23 cellular contexts compared by ENCODE assay signal in genomic region chr13:44230071-44230470, GRCh38.
"Had no signal": no experiment of that assay in that cellular context is flagged by ENCODE, and none has a peak within 500 bp of the region (broad histone marks: within the 10 kb centered on the region; RNA-seq: fewer than 3 reads in every experiment).

No MANE protein-coding gene starts in this region.

- H3K79me2 ChIP-seq: parathyroid adenoma had no signal

- H3K36me3 ChIP-seq: adrenal gland, ascending aorta, esophagus muscularis mucosa, gastroesophageal sphincter, right atrium auricular region, thoracic aorta, uterus had no signal

- DNase-seq: activated CD4-positive, alpha-beta T cell treated with anti-CD3 and anti-CD28 coated beads for 36 hours; activated CD4-positive, CD25-positive, alpha-beta regulatory T cell; activated CD8-positive, alpha-beta T cell treated with anti-CD3 and anti-CD28 coated beads, Interleukin-2, amount 10 ng/mL, durations not matched to agents 7 days and 5 days; activated effector memory CD4-positive, alpha-beta T cell treated with Interleukin-2 at 50 U/mL for 16 hours; activated naive CD4-positive, alpha-beta T cell treated with Interleukin-2 at 50 U/mL for 16 hours; activated T-cell treated with anti-CD3 and anti-CD28 coated beads for 4 hours; adrenal gland; caudate nucleus; hippocampal formation; kidney; left colon; naive thymus-derived CD8-positive, alpha-beta T cell; nucleus accumbens; psoas muscle; stimulated activated CD4-positive, alpha-beta T cell treated with anti-CD3 and anti-CD28 coated beads, Interleukin-2, amount 100 ng/mL, for 48 hours; uterus had no signal

- H3K9me3 ChIP-seq: adrenal gland, ascending aorta, esophagus muscularis mucosa, gastroesophageal sphincter, psoas muscle, right atrium auricular region, thoracic aorta, uterus had no signal

- H3K9ac ChIP-seq: parathyroid adenoma had no signal

- H3K27ac ChIP-seq: adrenal gland, ascending aorta, esophagus muscularis mucosa, gastroesophageal sphincter, parathyroid adenoma, psoas muscle, right atrium auricular region, thoracic aorta, uterus had no signal

- H3K4me3 ChIP-seq: adrenal gland, ascending aorta, esophagus muscularis mucosa, gastroesophageal sphincter, psoas muscle, right atrium auricular region, thoracic aorta, uterus had no signal

- H2AFZ ChIP-seq: parathyroid adenoma had no signal

- H3K27me3 ChIP-seq: adrenal gland, ascending aorta, esophagus muscularis mucosa, gastroesophageal sphincter, right atrium auricular region, uterus had no signal

- ATAC-seq: activated CD4-positive, alpha-beta T cell treated with anti-CD3 and anti-CD28 coated beads for 36 hours; activated CD8-positive, alpha-beta T cell treated with anti-CD3 and anti-CD28 coated beads, Interleukin-2, amount 10 ng/mL, durations not matched to agents 7 days and 5 days; gastroesophageal sphincter; left colon; naive thymus-derived CD8-positive, alpha-beta T cell; psoas muscle; stimulated activated effector memory CD8-positive, alpha-beta T cell treated with anti-CD3 and anti-CD28 coated beads, Interleukin-12 subunit alpha, Interleukin-12 subunit beta, amount 100 ng/mL, for 72 hours had no signal

- FAIRE-seq: kidney had no signal
